Comparison of ENCODE assay signal across 8 cellular contexts in the genomic region with DNA sequence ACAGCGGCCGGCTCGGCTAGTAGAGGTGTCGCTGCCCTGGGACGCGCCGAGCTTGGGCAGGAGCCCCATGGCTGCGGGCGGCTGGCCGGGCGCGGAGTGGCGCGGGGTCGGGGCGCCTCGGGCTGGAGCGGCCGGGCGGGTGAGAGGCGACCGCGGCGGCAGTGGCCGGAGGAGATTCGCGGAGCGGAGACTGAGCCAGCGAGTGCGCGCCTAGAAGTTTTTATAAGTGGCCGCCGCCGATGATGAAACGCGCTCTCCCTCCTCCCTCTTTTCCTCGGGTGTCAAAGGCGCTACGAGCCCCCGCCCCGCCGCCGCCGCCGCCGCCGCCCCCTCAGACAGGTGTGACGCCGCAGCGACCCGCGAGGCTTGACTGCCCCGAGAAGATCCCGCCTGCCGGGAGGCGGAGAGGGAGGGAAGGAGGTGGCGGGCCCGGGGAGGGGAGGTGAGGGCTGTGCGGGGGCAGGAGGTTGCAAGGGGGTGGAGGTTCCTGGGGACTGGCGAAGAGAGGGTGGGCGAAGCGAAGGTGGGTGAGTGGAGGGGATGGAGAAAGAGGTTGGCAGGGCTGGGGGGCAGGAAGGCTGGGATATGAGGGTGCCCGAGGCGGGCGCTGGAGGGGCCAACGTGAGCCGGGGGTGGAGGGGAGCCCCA. TPM values are rescaled to one million over a fixed set of nuclear protein-coding genes. Genes with fewer than 3 reads are reported as not detected.
DNase-seq lines count a peak whose midpoint lies in the region; ATAC-seq, FAIRE-seq and TF ChIP-seq lines count a peak whose summit lies in the region.

A gene (minus strand): TSS at position 192 of the 648 bp plus-strand sequence. CDS start 123 bp downstream, at position 69.

- no peak for FAIRE-seq in bronchial epithelial cell (lab: Jason Lieb, UNC)

- peak within 1 kb of the TSS; percentile 71 to 83 for H3K4me3 Mint-ChIP-seq in stimulated activated naive CD8-positive, alpha-beta T cell treated with anti-CD3 and anti-CD28 coated beads, Interleukin-15, amount 100 ng/mL, for 72 hours

- no peaks in the 10 kb centered on the region for H3K9me3 Mint-ChIP-seq in stimulated activated naive CD8-positive, alpha-beta T cell treated with anti-CD3 and anti-CD28 coated beads, Interleukin-15, amount 100 ng/mL, for 72 hours

- no peak for TF ChIP-seq CTCF in bronchial epithelial cell (IDR thresholded peaks at IDR 0.05; ENCODE audit: insufficient read depth, low read length, severe bottlenecking)

- peaks cover 14% of the 10 kb centered on the region for H3K4me1 Mint-ChIP-seq in stimulated activated naive CD8-positive, alpha-beta T cell treated with anti-CD3 and anti-CD28 coated beads, Interleukin-15, amount 100 ng/mL, for 72 hours

- H3K27ac Mint-ChIP-seq in stimulated activated naive CD8-positive, alpha-beta T cell treated with anti-CD3 and anti-CD28 coated beads, Interleukin-15, amount 100 ng/mL, for 72 hours: peak within 1 kb of the TSS in 1 of 2 donors; percentile 59

- ATAC-seq in stimulated activated naive CD8-positive, alpha-beta T cell treated with anti-CD3 and anti-CD28 coated beads, Interleukin-15, amount 100 ng/mL, for 72 hours: peak; percentile 55

- H3K27me3 ChIP-seq in bronchial epithelial cell (ENCODE audit: control insufficient read depth, insufficient read depth, low read length): peaks cover 12% of the 10 kb centered on the region

- H3K27me3 Mint-ChIP-seq in stimulated activated naive CD8-positive, alpha-beta T cell treated with anti-CD3 and anti-CD28 coated beads, Interleukin-15, amount 100 ng/mL, for 72 hours: peaks cover 66% of the 10 kb centered on the region

- H3K36me3 ChIP-seq in bronchial epithelial cell (ENCODE audit: control insufficient read depth, insufficient read depth, low read length): no peaks in the 10 kb centered on the region

- DNase-seq in DMS79 treated with DMSO at 0.1 percent for 48 hours (lab: John Stamatoyannopoulos, UW): peak; percentile 64
- DNase-seq in NCI-H1105 (lab: John Stamatoyannopoulos, UW): peak; percentile 62
- DNase-seq in bronchial epithelial cell (ENCODE audit: low read depth): no peak
- DNase-seq in left kidney (ENCODE audit: low read depth, low spot score): peak; percentile 95
- no peak for DNase-seq in stimulated activated naive CD8-positive, alpha-beta T cell treated with anti-CD3 and anti-CD28 coated beads, Interleukin-15, amount 100 ng/mL, for 72 hours
- DNase-seq in activated CD4-positive, CD25-positive, alpha-beta regulatory T cell treated with anti-CD3 and anti-CD28 coated beads, Interleukin-2, amount 50 U/mL, for 72 hours: no peak
- DNase-seq in NOMO-1 treated with DMSO at 0.1 percent for 48 hours (lab: John Stamatoyannopoulos, UW; ENCODE audit: unreplicated experiment): no peak
- no peak for DNase-seq in hippocampal formation (lab: John Stamatoyannopoulos, UW)

- peak within 1 kb of the TSS; percentile 45 for H3K4me3 ChIP-seq in bronchial epithelial cell (ENCODE audit: low read depth, low read length)

RNA-seq across cellular contexts. Expression of the gene that starts here (rescaled TPM):
- total RNA-seq in bronchial epithelial cell: not detected in 2 replicates

Comparison
In these comparisons a context has a peak if more than half of its experiments do, and no peak if none do; other contexts are left out.
1. DNase-seq: peak in DMS79 treated with DMSO at 0.1 percent for 48 hours (single experiment), NCI-H1105 (single experiment) and left kidney (single experiment); none in bronchial epithelial cell (single experiment), stimulated activated naive CD8-positive, alpha-beta T cell treated with anti-CD3 and anti-CD28 coated beads, Interleukin-15, amount 100 ng/mL, for 72 hours (0 of 2), activated CD4-positive, CD25-positive, alpha-beta regulatory T cell treated with anti-CD3 and anti-CD28 coated beads, Interleukin-2, amount 50 U/mL, for 72 hours (single experiment), NOMO-1 treated with DMSO at 0.1 percent for 48 hours (single experiment) and hippocampal formation (0 of 2).